In genomic region chr20:63744158-63744557, GRCh38 we compare ENCODE assay signal across 1 cellular context.
TF ChIP-seq lines count a peak whose summit lies in the region.

No MANE protein-coding gene starts in this region.

TF ChIP-seq in SK-N-SH treated with all-trans-retinoic acid at 6 μM for 48 hours, 23 proteins besides CTCF, POLR2A, EP300 and RAD21 (continued from another document):
- TF ChIP-seq BACH2 (CRISPR knock-in tag; IDR thresholded peaks at IDR 0.05; ENCODE audit: borderline replicate concordance) (no peak), PATZ1 (CRISPR knock-in tag; IDR thresholded peaks at IDR 0.05; ENCODE audit: borderline replicate concordance) (no peak), ZNF565 (CRISPR knock-in tag; conservative IDR thresholded peaks at IDR 0.05; ENCODE audit: low read depth) (no peak), ZC3H10 (CRISPR knock-in tag; IDR thresholded peaks at IDR 0.05) (no peak), ISL1 (CRISPR knock-in tag; IDR thresholded peaks at IDR 0.05) (no peak), POU6F1 (CRISPR knock-in tag; IDR thresholded peaks at IDR 0.05; ENCODE audit: borderline replicate concordance, low read depth) (no peak)
